26 cellular contexts compared by ENCODE assay signal in the genomic region with DNA sequence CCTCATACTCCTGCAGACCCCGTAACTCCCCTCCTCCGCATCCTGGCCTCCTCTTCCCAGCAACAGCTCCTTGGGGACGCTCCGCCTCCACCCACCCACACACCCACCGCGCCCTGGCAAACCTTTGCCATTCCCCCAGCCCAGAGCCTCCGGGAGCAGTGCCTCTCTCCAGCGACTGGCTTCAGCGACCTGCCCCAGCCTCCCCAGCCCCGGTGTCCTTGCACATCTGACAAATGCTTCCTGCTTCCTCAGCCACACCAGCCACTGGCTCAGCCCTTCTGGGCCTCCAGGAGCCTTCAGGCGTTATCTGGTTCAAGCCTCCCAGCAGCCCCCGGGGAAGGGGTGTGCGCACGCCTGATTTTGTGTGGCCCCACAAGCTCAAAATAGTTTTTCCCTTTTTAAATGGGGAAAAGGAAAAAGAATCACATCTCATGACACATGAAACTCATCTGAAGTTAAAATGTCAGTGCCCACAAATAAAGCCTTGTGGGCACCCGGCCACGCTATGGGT. TPM values are rescaled to one million over a fixed set of nuclear protein-coding genes. Genes with fewer than 3 reads are reported as not detected.
DNase-seq lines count a peak whose midpoint lies in the region; ATAC-seq and TF ChIP-seq lines count a peak whose summit lies in the region.
"Had no signal": no experiment of that assay in that cellular context is flagged by ENCODE, and none has a peak within 500 bp of the region (broad histone marks: within the 10 kb centered on the region; RNA-seq: fewer than 3 reads in every experiment).

No MANE protein-coding gene starts in this region.

- no peak for TF ChIP-seq CTCF in natural killer cell (IDR thresholded peaks at IDR 0.05)
- TF ChIP-seq CTCF in glutamatergic neuron (IDR thresholded peaks at IDR 0.05; ENCODE audit: partially characterized antibody, unreplicated experiment): no peak
- no peak for TF ChIP-seq CTCF in nephron progenitor cell (IDR thresholded peaks at IDR 0.05)
- no peak for TF ChIP-seq CTCF in foreskin fibroblast (IDR thresholded peaks at IDR 0.05; ENCODE audit: low read depth, low read length)

- no peak for ATAC-seq in natural killer cell treated with Interleukin-12 subunit alpha and Interleukin-12 subunit beta and Interleukin-15 and Interleukin-18, amount 100 ng/mL, for 72 hours
- no peak for ATAC-seq in natural killer cell
- ATAC-seq: activated CD4-positive, CD25-positive, alpha-beta regulatory T cell treated with anti-CD3 and anti-CD28 coated beads, Interleukin-2, amount 50 U/mL, for 24 hours; naive thymus-derived CD8-positive, alpha-beta T cell had no signal

- intact Hi-C loops in natural killer cell (cut with micrococcal nuclease): no loop called here

- H3K4me3 ChIP-seq in foreskin fibroblast (ENCODE audit: low read depth in 1 of 2, low read length in 2 of 2): no peak overlapping the region
- H3K4me3 ChIP-seq: breast epithelium, GM23248, ovary, SJSA1, thoracic aorta had no signal

- peaks cover 0 to 14% of the 10 kb centered on the region in 2 donors for H3K27me3 Mint-ChIP-seq in natural killer cell treated with Interleukin-12 subunit alpha and Interleukin-12 subunit beta and Interleukin-15 and Interleukin-18, amount 100 ng/mL, for 72 hours
- H3K27me3 Mint-ChIP-seq in natural killer cell (ENCODE audit: low read depth in 2 of 2) (peaks cover 11 to 12% of the 10 kb centered on the region in 2 donors), glutamatergic neuron (ENCODE audit: unreplicated experiment) (peaks cover 11% of the 10 kb centered on the region), nephron progenitor cell (ENCODE audit: low read depth, poor library complexity) (peaks cover 33% of the 10 kb centered on the region)
- peaks cover 4% of the 10 kb centered on the region for H3K27me3 Mint-ChIP-seq in T-helper 2 cell treated with Interferon-gamma antibody and Interleukin-4, amounts not matched to agents 5 μg/mL and 100 μg/mL, for 36 hours (ENCODE audit: low read depth)
- H3K27me3 Mint-ChIP-seq: stimulated activated naive CD8-positive, alpha-beta T cell treated with anti-CD3 and anti-CD28 coated beads, Interleukin-15, Interleukin-2, amounts not matched to agents 100 ng/mL and 50 ng/mL, for 24 hours had no signal

- H3K4me3 Mint-ChIP-seq in natural killer cell treated with Interleukin-12 subunit alpha and Interleukin-12 subunit beta and Interleukin-15 and Interleukin-18, amount 100 ng/mL, for 72 hours: no peak overlapping the region
- H3K4me3 Mint-ChIP-seq in natural killer cell (no peak overlapping the region), glutamatergic neuron (ENCODE audit: unreplicated experiment) (no peak overlapping the region), nephron progenitor cell (no peak overlapping the region)
- H3K4me3 Mint-ChIP-seq in T-helper 2 cell treated with Interferon-gamma antibody and Interleukin-4, amounts not matched to agents 5 μg/mL and 100 μg/mL, for 36 hours: no peak overlapping the region
- H3K4me3 Mint-ChIP-seq: activated naive CD4-positive, alpha-beta T cell treated with anti-CD3 and anti-CD28 coated beads, Interleukin-2, amount 10 ng/mL, durations not matched to agents 7 days and 5 days; CD8-positive, alpha-beta memory T cell; IgD-negative memory B cell; naive thymus-derived CD8-positive, alpha-beta T cell; stimulated activated naive CD8-positive, alpha-beta T cell treated with anti-CD3 and anti-CD28 coated beads, Interleukin-15, Interleukin-2, amounts not matched to agents 100 ng/mL and 50 ng/mL, for 24 hours had no signal

- H3K9me3 Mint-ChIP-seq in natural killer cell treated with Interleukin-12 subunit alpha and Interleukin-12 subunit beta and Interleukin-15 and Interleukin-18, amount 100 ng/mL, for 72 hours: no peaks in the 10 kb centered on the region
- H3K9me3 Mint-ChIP-seq in natural killer cell (peaks cover 5 to 7% of the 10 kb centered on the region in 2 donors), glutamatergic neuron (ENCODE audit: unreplicated experiment) (peaks cover 16% of the 10 kb centered on the region), nephron progenitor cell (peaks cover 38% of the 10 kb centered on the region)
- H3K9me3 Mint-ChIP-seq in T-helper 2 cell treated with Interferon-gamma antibody and Interleukin-4, amounts not matched to agents 5 μg/mL and 100 μg/mL, for 36 hours: peaks cover 22% of the 10 kb centered on the region

- H3K27ac Mint-ChIP-seq in natural killer cell treated with Interleukin-12 subunit alpha and Interleukin-12 subunit beta and Interleukin-15 and Interleukin-18, amount 100 ng/mL, for 72 hours: no peak overlapping the region
- H3K27ac Mint-ChIP-seq in natural killer cell (no peak overlapping the region), glutamatergic neuron (ENCODE audit: unreplicated experiment) (no peak overlapping the region), nephron progenitor cell (no peak overlapping the region)
- H3K27ac Mint-ChIP-seq in T-helper 2 cell treated with Interferon-gamma antibody and Interleukin-4, amounts not matched to agents 5 μg/mL and 100 μg/mL, for 36 hours: no peak overlapping the region
- H3K27ac Mint-ChIP-seq: activated naive CD4-positive, alpha-beta T cell treated with anti-CD3 and anti-CD28 coated beads, Interleukin-2, amount 10 ng/mL, durations not matched to agents 7 days and 5 days; CD8-positive, alpha-beta memory T cell; IgD-negative memory B cell; stimulated activated naive CD8-positive, alpha-beta T cell treated with anti-CD3 and anti-CD28 coated beads, Interleukin-15, Interleukin-2, amounts not matched to agents 100 ng/mL and 50 ng/mL, for 24 hours had no signal

- DNase-seq in natural killer cell treated with Interleukin-12 subunit alpha and Interleukin-12 subunit beta and Interleukin-15 and Interleukin-18, amount 100 ng/mL, for 72 hours (ENCODE audit: low spot score): peak; percentile 45
- DNase-seq in natural killer cell (no peak), glutamatergic neuron (peak; percentile 14), nephron progenitor cell (peak; percentile 4), NCI-H146 treated with DMSO at 0.1 percent for 48 hours (lab: John Stamatoyannopoulos, UW; ENCODE audit: unreplicated experiment) (no peak), foreskin fibroblast (no peak)
- DNase-seq in T-helper 2 cell treated with Interferon-gamma antibody and Interleukin-4, amounts not matched to agents 5 μg/mL and 100 μg/mL, for 36 hours (ENCODE audit: low spot score): no peak
- DNase-seq: activated CD4-positive, alpha-beta T cell treated with anti-CD3 and anti-CD28 coated beads, Interleukin-2, amount 50 U/mL, for 4 hours; activated naive CD4-positive, alpha-beta T cell treated with anti-CD3 and anti-CD28 coated beads, Interleukin-2, amount 10 ng/mL, durations not matched to agents 7 days and 5 days; activated T-cell treated with anti-CD3 and anti-CD28 coated beads, Interleukin-2, amount 50 U/mL, for 48 hours; GM23248; NCI-H1048; NCI-H1694 treated with DMSO at 0.1 percent for 48 hours; NCI-H446 treated with DMSO at 0.1 percent for 48 hours; NCI-H774; small intestine; stimulated activated CD4-positive, alpha-beta T cell treated with anti-CD3 and anti-CD28 coated beads, Interleukin-1b, Interleukin-23, amount 100 ng/mL, for 48 hours had no signal

- peaks cover 12% of the 10 kb centered on the region for H3K36me3 Mint-ChIP-seq in natural killer cell treated with Interleukin-12 subunit alpha and Interleukin-12 subunit beta and Interleukin-15 and Interleukin-18, amount 100 ng/mL, for 72 hours
- H3K36me3 Mint-ChIP-seq in natural killer cell (peaks cover 11% of the 10 kb centered on the region), glutamatergic neuron (ENCODE audit: unreplicated experiment) (peaks cover 10% of the 10 kb centered on the region), nephron progenitor cell (ENCODE audit: low read depth) (peaks cover 21% of the 10 kb centered on the region)
- no peaks in the 10 kb centered on the region for H3K36me3 Mint-ChIP-seq in T-helper 2 cell treated with Interferon-gamma antibody and Interleukin-4, amounts not matched to agents 5 μg/mL and 100 μg/mL, for 36 hours (ENCODE audit: low read depth)
- H3K36me3 Mint-ChIP-seq: activated naive CD4-positive, alpha-beta T cell treated with anti-CD3 and anti-CD28 coated beads, Interleukin-2, amount 10 ng/mL, durations not matched to agents 7 days and 5 days had no signal

- peaks cover 0 to 2% of the 10 kb centered on the region in 2 donors for H3K4me1 Mint-ChIP-seq in natural killer cell treated with Interleukin-12 subunit alpha and Interleukin-12 subunit beta and Interleukin-15 and Interleukin-18, amount 100 ng/mL, for 72 hours (ENCODE audit: low read depth in 2 of 2)
- no peaks in the 10 kb centered on the region for H3K4me1 Mint-ChIP-seq in natural killer cell
- H3K4me1 Mint-ChIP-seq in glutamatergic neuron (ENCODE audit: low read depth, unreplicated experiment): peaks cover 2% of the 10 kb centered on the region
- peaks cover 4% of the 10 kb centered on the region for H3K4me1 Mint-ChIP-seq in nephron progenitor cell
- H3K4me1 Mint-ChIP-seq in T-helper 2 cell treated with Interferon-gamma antibody and Interleukin-4, amounts not matched to agents 5 μg/mL and 100 μg/mL, for 36 hours (ENCODE audit: low read depth): no peaks in the 10 kb centered on the region
- H3K4me1 Mint-ChIP-seq: CD8-positive, alpha-beta memory T cell had no signal

RNA-seq across cellular contexts. Expression of a gene that starts 14.2 kb away (rescaled TPM):
- total RNA-seq in natural killer cell treated with Interleukin-12 subunit alpha and Interleukin-12 subunit beta and Interleukin-15 and Interleukin-18, amount 100 ng/mL, for 72 hours: under 1 TPM in 1 of 2 donors, not detected in 1; 0.19 TPM
- total RNA-seq in natural killer cell (not detected), glutamatergic neuron (ENCODE audit: unreplicated experiment) (0.81 TPM)
- total RNA-seq: CD8-positive, alpha-beta memory T cell had no signal

RNA-seq across cellular contexts. Expression of a gene that starts 24.1 kb away (rescaled TPM):
- not detected for total RNA-seq in natural killer cell treated with Interleukin-12 subunit alpha and Interleukin-12 subunit beta and Interleukin-15 and Interleukin-18, amount 100 ng/mL, for 72 hours
- total RNA-seq in natural killer cell (not detected), glutamatergic neuron (ENCODE audit: unreplicated experiment) (3.5 TPM)
- total RNA-seq: CD8-positive, alpha-beta memory T cell; naive thymus-derived CD8-positive, alpha-beta T cell had no signal

RNA-seq across cellular contexts. Expression of a gene that starts 44.4 kb away (rescaled TPM):
- total RNA-seq in natural killer cell treated with Interleukin-12 subunit alpha and Interleukin-12 subunit beta and Interleukin-15 and Interleukin-18, amount 100 ng/mL, for 72 hours: 1 to 10 TPM in 1 of 2 donors, under 1 TPM in 1; 0.20 to 3.8 TPM
- total RNA-seq in natural killer cell (1 to 10 TPM in 2 of 3 donors, under 1 TPM in 1; 0.33 to 4.8 (median 4.3) TPM), glutamatergic neuron (ENCODE audit: unreplicated experiment) (12.2 TPM)
- total RNA-seq: naive thymus-derived CD8-positive, alpha-beta T cell had no signal

RNA-seq across cellular contexts. Expression of a gene that starts 53.6 kb away (rescaled TPM):
- total RNA-seq in natural killer cell treated with Interleukin-12 subunit alpha and Interleukin-12 subunit beta and Interleukin-15 and Interleukin-18, amount 100 ng/mL, for 72 hours: 10 to 100 TPM; 46.5 to 99.5 TPM
- 10 to 100 TPM; 16.3 to 24.6 (median 20.1) TPM for total RNA-seq in natural killer cell
- 44.0 TPM for total RNA-seq in glutamatergic neuron (ENCODE audit: unreplicated experiment)

Comparison
In these comparisons a context has a peak if more than half of its experiments do, and no peak if none do; other contexts are left out.
1. DNase-seq: peak in natural killer cell treated with Interleukin-12 subunit alpha and Interleukin-12 subunit beta and Interleukin-15 and Interleukin-18, amount 100 ng/mL, for 72 hours (single experiment), glutamatergic neuron (single experiment) and nephron progenitor cell (single experiment); none in natural killer cell (single experiment), T-helper 2 cell treated with Interferon-gamma antibody and Interleukin-4, amounts not matched to agents 5 μg/mL and 100 μg/mL, for 36 hours (single experiment), NCI-H146 treated with DMSO at 0.1 percent for 48 hours (single experiment) and foreskin fibroblast (0 of 2).